ENCODE assay signal across 27 cellular contexts in genomic region chr7:90269163-90269562, GRCh38. TPM values are rescaled to one million over a fixed set of nuclear protein-coding genes. Genes with fewer than 3 reads are reported as not detected.
DNase-seq lines count a peak whose midpoint lies in the region; ATAC-seq and TF ChIP-seq lines count a peak whose summit lies in the region.
"Had no signal": no experiment of that assay in that cellular context is flagged by ENCODE, and none has a peak within 500 bp of the region (broad histone marks: within the 10 kb centered on the region; RNA-seq: fewer than 3 reads in every experiment).

No MANE protein-coding gene starts in this region.

- 0 out of 2 replicates have a peak overlapping the region, but pooled peaks have one; percentile 0 for H3K27ac Mint-ChIP-seq in HFFc6
- no peak overlapping the region for H3K27ac Mint-ChIP-seq in T-helper 17 cell
- H3K27ac Mint-ChIP-seq: CD8-positive, alpha-beta T cell had no signal

- no peak overlapping the region for H3K14ac ChIP-seq in neuronal stem cell (ENCODE audit: low read length)

- TF ChIP-seq CTCF in 22Rv1 (IDR thresholded peaks at IDR 0.05) (no peak), HFFc6 (IDR thresholded peaks at IDR 0.05) (no peak), epithelial cell of esophagus (IDR thresholded peaks at IDR 0.05; ENCODE audit: insufficient read depth, low read depth, low read length, missing control alignments) (no peak)

- H4K91ac ChIP-seq in neuronal stem cell (ENCODE audit: low read depth, low read length, poor library complexity), result no peak overlapping the region

- H3K4me3 Mint-ChIP-seq in HFFc6 (no peak overlapping the region), T-helper 17 cell (no peak overlapping the region)
- H3K4me3 Mint-ChIP-seq: CD8-positive, alpha-beta T cell had no signal

- H4K8ac ChIP-seq in neuronal stem cell (ENCODE audit: low read depth, low read length), result no peak overlapping the region

- no peak overlapping the region for H2BK120ac ChIP-seq in neuronal stem cell (ENCODE audit: low read depth, low read length)

- H3K4me3 ChIP-seq in epithelial cell of esophagus (ENCODE audit: low read length), result no peak overlapping the region
- no peak overlapping the region for H3K4me3 ChIP-seq in neuronal stem cell (ENCODE audit: low read length in 2 of 2)
- H3K4me3 ChIP-seq: MG63, PC-9, SJSA1 had no signal

- H3K4ac ChIP-seq in neuronal stem cell (ENCODE audit: low read length), result no peak overlapping the region

- no peaks in the 10 kb centered on the region for H3K79me1 ChIP-seq in neuronal stem cell (ENCODE audit: low read depth, low read length)

- no peak overlapping the region for H3K4me2 ChIP-seq in neuronal stem cell (ENCODE audit: insufficient read depth, low read length, poor library complexity, severe bottlenecking)
- H3K4me2 ChIP-seq: PC-9 had no signal

- no peak for ATAC-seq in T-helper 17 cell
- no peak for ATAC-seq in HG02610 (IDR thresholded peaks at IDR 0.05; ENCODE audit: unreplicated experiment)
- ATAC-seq: CD8-positive, alpha-beta T cell; Right ventricle myocardium inferior had no signal

- H3K27me3 ChIP-seq in neuronal stem cell (ENCODE audit: control insufficient read depth in 3 of 3, insufficient read depth in 3 of 3, low read depth in 1 of 3, low read length in 3 of 3), result no peaks in the 10 kb centered on the region
- H3K27me3 ChIP-seq: MG63 had no signal

- H3K36me3 Mint-ChIP-seq in HFFc6 (ENCODE audit: low read depth) (no peaks in the 10 kb centered on the region), T-helper 17 cell (ENCODE audit: low read depth) (peaks cover 3% of the 10 kb centered on the region)
- H3K36me3 Mint-ChIP-seq: CD8-positive, alpha-beta T cell had no signal

- H3K4me1 ChIP-seq in neuronal stem cell (ENCODE audit: control insufficient read depth in 2 of 2, insufficient read depth in 1 of 2, low read depth in 1 of 2, low read length in 2 of 2), result no peaks in the 10 kb centered on the region

- no peak overlapping the region for H3K23ac ChIP-seq in neuronal stem cell (ENCODE audit: low read depth, low read length, poor library complexity)

- H2BK15ac ChIP-seq in neuronal stem cell (ENCODE audit: low read length), result no peak overlapping the region

- no peak for DNase-seq in HFFc6
- DNase-seq in epithelial cell of esophagus (ENCODE audit: low read depth), result peak; percentile 19
- DNase-seq in neuronal stem cell (ENCODE audit: low spot score), result no peak
- DNase-seq in T-helper 17 cell, result no peak
- no peak for DNase-seq in NCI-H82 treated with DMSO at 0.1 percent for 48 hours (lab: John Stamatoyannopoulos, UW; ENCODE audit: unreplicated experiment)
- DNase-seq: C1 segment of cervical spinal cord; Calu3; CD8-positive, alpha-beta T cell; HCEC 1CT; KBM-7; MG63; NCI-H1105 treated with DMSO at 0.1 percent for 48 hours; NCI-H146; NCI-H1930; NCI-H226; NCI-H510A; NCI-H69; PC-9; T-helper 1 cell had no signal

- H3K9ac ChIP-seq in neuronal stem cell (ENCODE audit: low read depth, low read length, poor library complexity), result no peak overlapping the region

- H2AK5ac ChIP-seq in neuronal stem cell (ENCODE audit: low read depth, low read length), result no peak overlapping the region

- H3K4me1 Mint-ChIP-seq in HFFc6 (ENCODE audit: low read depth) (peaks cover 75% of the 10 kb centered on the region), T-helper 17 cell (peaks cover 3% of the 10 kb centered on the region)

- no peak overlapping the region for H2BK5ac ChIP-seq in neuronal stem cell (ENCODE audit: low read length)

- WGBS in neuronal stem cell (ENCODE audit: extremely low coverage in 2 of 2, insufficient read length in 2 of 2, insufficient replicate concordance in 1 of 2), 2 donors, result no CpG with 5 or more reads among the region's 1 CpG

- no peaks in the 10 kb centered on the region for H3K9me3 ChIP-seq in neuronal stem cell (replicated peaks in 1 of 2; ENCODE audit: control insufficient read depth in 2 of 2, insufficient read depth in 1 of 2, low read depth in 1 of 2, low read length in 2 of 2)
- H3K9me3 ChIP-seq in T-helper 17 cell (ENCODE audit: control insufficient read depth, low read length, poor library complexity, severe bottlenecking), result no peaks in the 10 kb centered on the region
- H3K9me3 ChIP-seq: MG63, SJSA1 had no signal

- H3K36me3 ChIP-seq in neuronal stem cell (replicated peaks in 1 of 2; ENCODE audit: control insufficient read depth in 2 of 2, insufficient read depth in 2 of 2, low read length in 2 of 2), result no peaks in the 10 kb centered on the region
- H3K36me3 ChIP-seq: MG63, SJSA1 had no signal

- no peak overlapping the region for H3K18ac ChIP-seq in neuronal stem cell (ENCODE audit: low read length)

- H3K9me3 Mint-ChIP-seq in HFFc6, result no peaks in the 10 kb centered on the region
- H3K9me3 Mint-ChIP-seq: CD8-positive, alpha-beta T cell had no signal

- H3K27me3 Mint-ChIP-seq in HFFc6 (ENCODE audit: insufficient read depth) (no peaks in the 10 kb centered on the region), T-helper 17 cell (peaks cover 10% of the 10 kb centered on the region)

- H3K27ac ChIP-seq in 22Rv1, result peak overlapping the region; percentile 28
- no peak overlapping the region for H3K27ac ChIP-seq in neuronal stem cell (replicated peaks; ENCODE audit: low read length)
- H3K27ac ChIP-seq: PC-9, SJSA1 had no signal

- H2AFZ ChIP-seq in neuronal stem cell (ENCODE audit: low read length), result peak overlapping the region; percentile 0
- H2AFZ ChIP-seq: PC-9 had no signal

- no peak overlapping the region for H2BK12ac ChIP-seq in neuronal stem cell (ENCODE audit: low read length)

RNA-seq across cellular contexts. Expression of gene CFAP69, which starts 24.2 kb away (rescaled TPM):
- 1 to 10 TPM in 4 of 6 experiments, under 1 TPM in 2; 0.71 to 2.4 (median 1.2) TPM for total RNA-seq in HFFc6 (2021; fragmentation: NEBNext Ultra II Directional; extraction: Animal tissue kit (Norgen Biotek cat#: 25700))
- polyA plus RNA-seq in neuronal stem cell (2013, experiment 1 of 2), result 2.5 TPM
- polyA plus RNA-seq in neuronal stem cell (2013, experiment 2 of 2), result 3.4 TPM
- total RNA-seq in T-helper 17 cell, result 1 to 10 TPM in 1 of 2 donors, under 1 TPM in 1; 0.60 to 1.6 TPM
- total RNA-seq: CD8-positive, alpha-beta T cell had no signal

RNA-seq across cellular contexts. Expression of gene FAM237B, which starts 51.9 kb away (rescaled TPM):
- total RNA-seq in HFFc6 (2021; fragmentation: NEBNext Ultra II Directional; extraction: Animal tissue kit (Norgen Biotek cat#: 25700)), result not detected
- not detected for polyA plus RNA-seq in neuronal stem cell (2013, experiment 1 of 2)
- polyA plus RNA-seq in neuronal stem cell (2013, experiment 2 of 2), result not detected
- not detected for total RNA-seq in T-helper 17 cell
- total RNA-seq: A673; Calu3; CD8-positive, alpha-beta T cell; H1; LHCN-M2; PC-9; Right ventricle myocardium inferior; RPMI7951; SJSA1 had no signal
- polyA plus RNA-seq: H1 had no signal

RNA-seq across cellular contexts. Expression of gene STEAP2, which starts 57.6 kb away (rescaled TPM):
- total RNA-seq in HFFc6 (2021; fragmentation: NEBNext Ultra II Directional; extraction: Animal tissue kit (Norgen Biotek cat#: 25700)), result 10 to 100 TPM; 11.0 to 18.1 (median 14.9) TPM
- polyA plus RNA-seq in neuronal stem cell (2013, experiment 1 of 2), result 1.2 TPM
- 1.3 TPM for polyA plus RNA-seq in neuronal stem cell (2013, experiment 2 of 2)
- not detected for total RNA-seq in T-helper 17 cell
- total RNA-seq: CD8-positive, alpha-beta T cell had no signal

Comparison
In these comparisons a context has a peak if more than half of its experiments do, and no peak if none do; other contexts are left out.
1. RNA of gene STEAP2, which starts 57.6 kb away (total RNA-seq): 11.0 to 18.1 TPM in HFFc6; not detected in T-helper 17 cell; every median in the first group is over 10 times any median in the second.